ENCODE assay signal across 25 cellular contexts in genomic region chr21:33865996-33866575, GRCh38. TPM values are rescaled to one million over a fixed set of nuclear protein-coding genes. Genes with fewer than 3 reads are reported as not detected.
DNase-seq lines count a peak whose midpoint lies in the region; ATAC-seq, FAIRE-seq and TF ChIP-seq lines count a peak whose summit lies in the region.
"Had no signal": no experiment of that assay in that cellular context is flagged by ENCODE, and none has a peak within 500 bp of the region (broad histone marks: within the 10 kb centered on the region; RNA-seq: fewer than 3 reads in every experiment).

No MANE protein-coding gene starts in this region.

- H3K4me1 Mint-ChIP-seq in stimulated activated naive CD8-positive, alpha-beta T cell treated with anti-CD3 and anti-CD28 coated beads, Interleukin-15, amount 100 ng/mL, for 72 hours, result peaks cover 10% of the 10 kb centered on the region
- H3K4me1 Mint-ChIP-seq: GM23338 had no signal

- H3K9ac ChIP-seq in kidney (ENCODE audit: low read length in 2 of 2), result no peak overlapping the region
- H3K9ac ChIP-seq: BLaER1 treated with 17β-estradiol and CSF1 and Interleukin-3, amounts not matched to agents 10 nM and 100 nM had no signal

- no peak for FAIRE-seq in kidney (lab: Jason Lieb, UNC)
- FAIRE-seq: A549, D721Med, GM12878, GM19239 had no signal

- no peak for DNase-seq in stimulated activated naive CD8-positive, alpha-beta T cell treated with anti-CD3 and anti-CD28 coated beads, Interleukin-15, Interleukin-2, amounts not matched to agents 100 U/mL and 50 U/mL, for 24 hours
- DNase-seq in stimulated activated naive CD8-positive, alpha-beta T cell treated with anti-CD3 and anti-CD28 coated beads, Interleukin-15, amount 100 ng/mL, for 72 hours, result no peak
- DNase-seq in kidney (peak; percentile 5), spleen (peak; percentile 33), NCI-H2081 (lab: John Stamatoyannopoulos, UW) (no peak), NCI-H1092 treated with DMSO at 0.1 percent for 48 hours (lab: John Stamatoyannopoulos, UW) (no peak)
- DNase-seq in stimulated activated CD4-positive, alpha-beta T cell treated with anti-CD3 and anti-CD28 coated beads, Interleukin-4, amount 100 ng/mL, for 24 hours, result no peak
- DNase-seq: 8988T; ACHN; AML-193; BE2C; CD4-positive, alpha-beta T cell; CD8-positive, alpha-beta memory T cell; DMS 273 treated with DMSO at 0.1 percent for 48 hours; DMS79; GDM1; H9 had no signal

- WGBS in spleen, 5 donors, result 85 to 91% (median 88%) methylated on average over 7 to 8 of the region's 8 CpGs

- no peaks in the 10 kb centered on the region for H3K27me3 ChIP-seq in spleen (replicated peaks in 1 of 7)
- H3K27me3 ChIP-seq: BE2C; BLaER1 treated with 17β-estradiol and CSF1 and Interleukin-3, amounts not matched to agents 10 nM and 100 nM had no signal

- intact Hi-C loops in kidney (cut with DNase I), result no loop called here
- intact Hi-C loops in spleen (cut with DNase I; ENCODE audit: low total_unique reads), result no loop called here

- H3K27ac ChIP-seq in kidney (ENCODE audit: low read depth in 2 of 2, low read length in 2 of 2) (no peak overlapping the region), spleen (no peak overlapping the region)
- H3K27ac ChIP-seq: A549; BLaER1 treated with 17β-estradiol and CSF1 and Interleukin-3, amounts not matched to agents 10 nM and 100 nM had no signal

- H3K36me3 ChIP-seq in kidney (ENCODE audit: control insufficient read depth in 1 of 2, insufficient read depth in 2 of 2, low read length in 2 of 2) (no peaks in the 10 kb centered on the region), spleen (no peaks in the 10 kb centered on the region)
- H3K36me3 ChIP-seq: BE2C; BLaER1 treated with 17β-estradiol and CSF1 and Interleukin-3, amounts not matched to agents 10 nM and 100 nM had no signal

- no peak overlapping the region for H3K27ac Mint-ChIP-seq in stimulated activated naive CD8-positive, alpha-beta T cell treated with anti-CD3 and anti-CD28 coated beads, Interleukin-15, amount 100 ng/mL, for 72 hours
- H3K27ac Mint-ChIP-seq: CD4-positive, alpha-beta T cell; CD8-positive, alpha-beta memory T cell; GM23338; H9 had no signal

- TF ChIP-seq POLR2A in spleen (IDR thresholded peaks at IDR 0.05), result no peak

- H3K4me1 ChIP-seq in kidney (ENCODE audit: control insufficient read depth in 1 of 2, insufficient read depth in 1 of 2, low read depth in 1 of 2, low read length in 2 of 2) (no peaks in the 10 kb centered on the region), spleen (no peaks in the 10 kb centered on the region)
- H3K4me1 ChIP-seq: A549, BE2C had no signal

- H3K9me3 ChIP-seq in kidney (ENCODE audit: control insufficient read depth in 1 of 2, low read length in 2 of 2) (no peaks in the 10 kb centered on the region), spleen (no peaks in the 10 kb centered on the region)
- H3K9me3 ChIP-seq: A549, BE2C had no signal

- H3K4me3 Mint-ChIP-seq in stimulated activated naive CD8-positive, alpha-beta T cell treated with anti-CD3 and anti-CD28 coated beads, Interleukin-15, amount 100 ng/mL, for 72 hours, result no peak overlapping the region
- H3K4me3 Mint-ChIP-seq: CD14-positive monocyte; CD4-positive, alpha-beta T cell; CD8-positive, alpha-beta memory T cell; GM23338; H9 had no signal

- no peak overlapping the region for H3K4me3 ChIP-seq in kidney (ENCODE audit: low read length in 2 of 2)
- H3K4me3 ChIP-seq in spleen, result no peak overlapping the region
- H3K4me3 ChIP-seq: A549; BLaER1 treated with 17β-estradiol and CSF1 and Interleukin-3, amounts not matched to agents 10 nM and 100 nM; GM12878; GM23338 had no signal

- TF ChIP-seq CTCF in kidney (IDR thresholded peaks at IDR 0.05; ENCODE audit: borderline replicate concordance, extremely low read depth, insufficient read depth), result no peak
- no peak for TF ChIP-seq CTCF in spleen (IDR thresholded peaks at IDR 0.05 in 8 of 11, conservative IDR thresholded peaks at IDR 0.05 in 3 of 11)

- ATAC-seq in stimulated activated naive CD8-positive, alpha-beta T cell treated with anti-CD3 and anti-CD28 coated beads, Interleukin-15, Interleukin-2, amounts not matched to agents 100 U/mL and 50 U/mL, for 24 hours, result peak; percentile 28
- ATAC-seq in stimulated activated naive CD8-positive, alpha-beta T cell treated with anti-CD3 and anti-CD28 coated beads, Interleukin-15, amount 100 ng/mL, for 72 hours, result no peak
- ATAC-seq: A549, GM12878, GM23338, HCT116 had no signal

- H3K27me3 Mint-ChIP-seq in stimulated activated naive CD8-positive, alpha-beta T cell treated with anti-CD3 and anti-CD28 coated beads, Interleukin-15, amount 100 ng/mL, for 72 hours, result no peaks in the 10 kb centered on the region

- H3K9me3 Mint-ChIP-seq in stimulated activated naive CD8-positive, alpha-beta T cell treated with anti-CD3 and anti-CD28 coated beads, Interleukin-15, amount 100 ng/mL, for 72 hours, result no peaks in the 10 kb centered on the region
- H3K9me3 Mint-ChIP-seq: CD4-positive, alpha-beta T cell; CD8-positive, alpha-beta memory T cell; GM23338 had no signal

RNA-seq across cellular contexts. Expression of gene ATP5PO, which starts 49.5 kb away (rescaled TPM):
- 165 TPM for total RNA-seq in kidney
- polyA plus RNA-seq in kidney (ENCODE audit: insufficient read depth, low read depth, low replicate concordance), result 693 TPM
- total RNA-seq in spleen, result 100 to 1,000 TPM in 6 of 7 donors, 10 to 100 TPM in 1; 97.6 to 154 (median 125) TPM
- polyA plus RNA-seq in spleen, result 100 to 1,000 TPM; 245 to 286 (median 255) TPM

Comparison
In these comparisons a context has a peak if more than half of its experiments do, and no peak if none do; other contexts are left out.
1. DNase-seq: peak in kidney (single experiment) and spleen (single experiment); none in stimulated activated naive CD8-positive, alpha-beta T cell treated with anti-CD3 and anti-CD28 coated beads, Interleukin-15, Interleukin-2, amounts not matched to agents 100 U/mL and 50 U/mL, for 24 hours (single experiment), stimulated activated naive CD8-positive, alpha-beta T cell treated with anti-CD3 and anti-CD28 coated beads, Interleukin-15, amount 100 ng/mL, for 72 hours (0 of 2), stimulated activated CD4-positive, alpha-beta T cell treated with anti-CD3 and anti-CD28 coated beads, Interleukin-4, amount 100 ng/mL, for 24 hours (single experiment), NCI-H2081 (0 of 2) and NCI-H1092 treated with DMSO at 0.1 percent for 48 hours (single experiment).